In genomic region chr16:50602126-50602525, GRCh38 we compare ENCODE assay signal across 1 cellular context.
A peak's percentile ranks its signal among the peaks of the same experiment; 100 is the strongest.
TF ChIP-seq lines count a peak whose summit lies in the region.

No MANE protein-coding gene starts in this region.

TF ChIP-seq in HepG2, 621 proteins besides CTCF, POLR2A, EP300 and RAD21:
- peak; percentile 16; the same call in 1 of the 2 replicates for TF ChIP-seq POLR2G (IDR thresholded peaks at IDR 0.05; ENCODE audit: low read depth, low read length)
- TF ChIP-seq RBM22 (optimal IDR thresholded peaks at IDR 0.05; ENCODE audit: low read length), result peak; percentile 69
- no peak for TF ChIP-seq RXRB (CRISPR knock-in tag; IDR thresholded peaks at IDR 0.05; ENCODE audit: borderline replicate concordance)
